16 cellular contexts compared by ENCODE assay signal in the genomic region with DNA sequence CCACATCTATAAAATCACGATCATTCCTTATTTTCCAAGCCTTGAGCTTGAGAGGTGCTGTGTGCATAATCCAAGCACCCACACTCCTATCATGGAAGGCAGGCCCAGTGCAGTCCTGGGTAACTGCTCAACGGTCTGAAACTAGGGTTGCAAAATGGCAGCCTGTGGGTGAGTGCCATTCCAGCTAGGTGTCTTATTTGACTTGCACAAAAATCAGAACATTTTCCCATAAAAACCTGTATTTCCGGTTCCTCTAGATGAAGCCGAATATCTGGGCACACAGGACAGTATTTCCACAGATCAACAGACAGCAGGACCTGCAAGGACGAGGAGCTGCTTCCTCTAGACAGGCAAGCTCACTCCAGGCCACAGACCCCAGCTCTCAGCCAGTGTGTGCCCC.
DNase-seq lines count a peak whose midpoint lies in the region; ATAC-seq and TF ChIP-seq lines count a peak whose summit lies in the region.
"Had no signal": no experiment of that assay in that cellular context is flagged by ENCODE, and none has a peak within 500 bp of the region (broad histone marks: within the 10 kb centered on the region; RNA-seq: fewer than 3 reads in every experiment).

No MANE protein-coding gene starts in this region.

- no peak overlapping the region for H2AFZ ChIP-seq in PC-9

- no peaks in the 10 kb centered on the region for H3K9me2 ChIP-seq in PC-9 (ENCODE audit: insufficient read depth)

- DNase-seq in DMS53 treated with DMSO at 0.1 percent for 48 hours (lab: John Stamatoyannopoulos, UW; ENCODE audit: unreplicated experiment) (peak; percentile 2), PC-9 (peak; percentile 25 to 80), islet precursor cell (peak; percentile 41), renal cortical epithelial cell (ENCODE audit: low read depth) (peak; percentile 18), HK-2 (ENCODE audit: unreplicated experiment) (no peak)
- DNase-seq: DMS 273 treated with DMSO at 0.1 percent for 48 hours, NCI-H1694 treated with DMSO at 0.1 percent for 48 hours, NCI-H526 treated with DMSO at 0.1 percent for 48 hours had no signal

- no peak overlapping the region for H3K4me3 ChIP-seq in PC-9
- H3K4me3 ChIP-seq: A549; BLaER1 treated with 17β-estradiol and CSF1 and Interleukin-3, amounts not matched to agents 10 nM and 100 nM; MG63; SJSA1 had no signal

- no peaks in the 10 kb centered on the region for H3K36me3 ChIP-seq in PC-9 (ENCODE audit: low read depth)
- H3K36me3 ChIP-seq: BLaER1 treated with 17β-estradiol and CSF1 and Interleukin-3, amounts not matched to agents 10 nM and 100 nM; MG63; SJSA1 had no signal

- CTCF ChIA-PET in PC-9 (lab: Charles Lee), result no interaction called here

- POLR2A ChIA-PET in PC-9 (lab: Charles Lee; ENCODE audit: unreplicated experiment), result no interaction called here

- no peaks in the 10 kb centered on the region for H3K9me3 ChIP-seq in PC-9 (ENCODE audit: insufficient read depth, low read depth)
- H3K9me3 ChIP-seq: A549, SJSA1 had no signal

- no peak for ATAC-seq in HG02884 (IDR thresholded peaks at IDR 0.05; ENCODE audit: unreplicated experiment)
- ATAC-seq in HG02938 (IDR thresholded peaks at IDR 0.05; ENCODE audit: unreplicated experiment), result no peak
- no peak for ATAC-seq in GM18909 (IDR thresholded peaks at IDR 0.05; ENCODE audit: poor library complexity, unreplicated experiment)
- ATAC-seq: A549, HepG2 had no signal

- peak overlapping the region; percentile 61 for H3K27ac ChIP-seq in PC-9
- H3K27ac ChIP-seq: BLaER1 treated with 17β-estradiol and CSF1 and Interleukin-3, amounts not matched to agents 10 nM and 100 nM; SJSA1 had no signal

- H4K20me1 ChIP-seq in PC-9 (ENCODE audit: insufficient read depth), result no peaks in the 10 kb centered on the region
- H4K20me1 ChIP-seq: BLaER1 treated with 17β-estradiol and CSF1 and Interleukin-3, amounts not matched to agents 10 nM and 100 nM had no signal

- intact Hi-C loops in PC-9 (cut with micrococcal nuclease; ENCODE audit: unreplicated experiment), result no loop called here

- H3K4me2 ChIP-seq in PC-9, result peak overlapping the region; percentile 58
- H3K4me2 ChIP-seq: A549; BLaER1 treated with 17β-estradiol and CSF1 and Interleukin-3, amounts not matched to agents 10 nM and 100 nM had no signal

- TF ChIP-seq CTCF in PC-9 (conservative IDR thresholded peaks at IDR 0.05), result no peak

- no TSS peak for BruUV-seq in PC-9 (replicated peaks; lab: Mats Ljungman, UMichigan)

- H3K27me3 ChIP-seq in PC-9 (ENCODE audit: insufficient read depth, low read depth), result no peaks in the 10 kb centered on the region
- H3K27me3 ChIP-seq: BLaER1 treated with 17β-estradiol and CSF1 and Interleukin-3, amounts not matched to agents 10 nM and 100 nM; MG63; SJSA1 had no signal

- H3F3A ChIP-seq in PC-9 (ENCODE audit: insufficient read depth, low read depth), result peaks cover 8% of the 10 kb centered on the region; the same call in 1 of the 2 replicates

- H3K79me2 ChIP-seq in PC-9 (ENCODE audit: low read depth), result no peaks in the 10 kb centered on the region

- H3K4me1 ChIP-seq in PC-9 (replicated peaks; ENCODE audit: insufficient read depth), result peaks cover 17% of the 10 kb centered on the region
